12 cellular contexts compared by ENCODE assay signal in genomic region chr1:26163684-26164035, GRCh38. TPM values are rescaled to one million over a fixed set of nuclear protein-coding genes. Genes with fewer than 3 reads are reported as not detected.
DNase-seq lines count a peak whose midpoint lies in the region; ATAC-seq and TF ChIP-seq lines count a peak whose summit lies in the region.
"Had no signal": no experiment of that assay in that cellular context is flagged by ENCODE, and none has a peak within 500 bp of the region (broad histone marks: within the 10 kb centered on the region; RNA-seq: fewer than 3 reads in every experiment).

No MANE protein-coding gene starts in this region.

- H3K36me3 Mint-ChIP-seq in MCF 10A (ENCODE audit: insufficient read depth, unreplicated experiment): no peaks in the 10 kb centered on the region

- no peak for DNase-seq in heart left ventricle
- DNase-seq in left cardiac atrium: no peak
- no peak for DNase-seq in MCF 10A (ENCODE audit: unreplicated experiment)
- no peak for DNase-seq in upper lobe of right lung
- DNase-seq in erythroblast (lab: John Stamatoyannopoulos, UW): no peak

- H3K27me3 ChIP-seq in heart left ventricle (peaks cover 0 to 30% (median 0%) of the 10 kb centered on the region in 9 donors), mucosa of rectum (ENCODE audit: control insufficient read depth in 2 of 2, insufficient read depth in 2 of 2, low read length in 2 of 2) (peaks cover 11 to 18% of the 10 kb centered on the region in 2 donors), upper lobe of right lung (peaks cover 6% of the 10 kb centered on the region)

- H3K9me3 ChIP-seq in heart left ventricle (no peaks in the 10 kb centered on the region), mucosa of rectum (ENCODE audit: control insufficient read depth in 2 of 2, low read length in 2 of 2) (no peaks in the 10 kb centered on the region), upper lobe of right lung (no peaks in the 10 kb centered on the region)

- peak overlapping the region in 1 of 2 donors; percentile 50 for H3K9ac ChIP-seq in mucosa of rectum (ENCODE audit: low read depth in 1 of 2, low read length in 2 of 2)

- H3K4me1 Mint-ChIP-seq in MCF 10A (ENCODE audit: insufficient read depth, unreplicated experiment): no peaks in the 10 kb centered on the region

- H3K27ac ChIP-seq in heart left ventricle (peak overlapping the region in 6 of 12 donors; percentile 9 to 74 (median 55)), mucosa of rectum (ENCODE audit: low read depth in 2 of 2, low read length in 2 of 2) (no peak overlapping the region), upper lobe of right lung (no peak overlapping the region)
- H3K27ac ChIP-seq: C4-2B had no signal

- TF ChIP-seq CTCF in heart left ventricle (IDR thresholded peaks at IDR 0.05): no peak
- TF ChIP-seq CTCF in MCF 10A (IDR thresholded peaks at IDR 0.05; ENCODE audit: unreplicated experiment): no peak
- no peak for TF ChIP-seq CTCF in upper lobe of right lung (IDR thresholded peaks at IDR 0.05)

- H3K9me3 Mint-ChIP-seq in MCF 10A (ENCODE audit: unreplicated experiment): no peaks in the 10 kb centered on the region

- TF ChIP-seq POLR2A in heart left ventricle (IDR thresholded peaks at IDR 0.05) (no peak), erythroblast (IDR thresholded peaks at IDR 0.05; ENCODE audit: low read length) (no peak)

- no peaks in the 10 kb centered on the region for H3K36me3 ChIP-seq in heart left ventricle
- H3K36me3 ChIP-seq in mucosa of rectum (ENCODE audit: control insufficient read depth in 2 of 2, insufficient read depth in 2 of 2, low read length in 2 of 2): no peaks in the 10 kb centered on the region
- no peaks in the 10 kb centered on the region for H3K36me3 ChIP-seq in upper lobe of right lung

- H3K4me3 ChIP-seq in heart left ventricle (peak overlapping the region in 11 of 12 donors; percentile 27 to 61 (median 49)), mucosa of rectum (ENCODE audit: low read length in 2 of 2) (peak overlapping the region; percentile 45 to 52), upper lobe of right lung (peak overlapping the region; percentile 25)

- POLR2A ChIA-PET in MCF 10A (lab: Yijun Ruan, JAX): interaction anchor here (1.0 to 1.1 kb wide), 2 partner anchors 55 to 123 kb away, joined by 3 read pairs; no protein-coding TSS in a partner anchor

- peaks cover 0 to 56% (median 27%) of the 10 kb centered on the region in 12 donors for H3K4me1 ChIP-seq in heart left ventricle
- H3K4me1 ChIP-seq in mucosa of rectum (ENCODE audit: control insufficient read depth in 2 of 2, insufficient read depth in 2 of 2, low read length in 2 of 2): peaks cover 8 to 13% of the 10 kb centered on the region in 2 donors
- peaks cover 19% of the 10 kb centered on the region for H3K4me1 ChIP-seq in upper lobe of right lung

- H3K27me3 Mint-ChIP-seq in MCF 10A (ENCODE audit: insufficient read depth, unreplicated experiment): no peaks in the 10 kb centered on the region

- ATAC-seq in heart left ventricle (no peak), left cardiac atrium (no peak), upper lobe of right lung (no peak), HG03025 (IDR thresholded peaks at IDR 0.05; ENCODE audit: low FRiP score, unreplicated experiment) (no peak), GM18868 (IDR thresholded peaks at IDR 0.05; ENCODE audit: unreplicated experiment) (no peak)

- no TSS peak for BruUV-seq in MCF 10A (replicated peaks; lab: Mats Ljungman, UMichigan)

- no peak overlapping the region for H3K27ac Mint-ChIP-seq in MCF 10A (ENCODE audit: low read depth, unreplicated experiment)

- H3K4me3 Mint-ChIP-seq in MCF 10A (ENCODE audit: unreplicated experiment): peak overlapping the region; percentile 64

- 70 to 86% (median 81%) methylated on average over 9 of the region's 9 CpGs for WGBS in heart left ventricle, 4 donors

- intact Hi-C loops in heart left ventricle (cut with DNase I): loop anchor here in 9 of 10 donors (1.0 to 10.0 kb wide), 9 partner anchors 51 to 259 kb away; partner anchors contain the start of genes PDIK1L (in 4 of the 9), CEP85 (in 2 of the 9) and STMN1 (in 1 of the 9)
- intact Hi-C loops in left cardiac atrium (cut with DNase I): loop anchor here (1.0 to 10.0 kb wide), 2 partner anchors 58 to 269 kb away; no protein-coding TSS in a partner anchor
- intact Hi-C loops in MCF 10A (cut with micrococcal nuclease): loop anchor here (1.0 to 2.0 kb wide), 2 partner anchors 58 to 127 kb away; no protein-coding TSS in a partner anchor
- intact Hi-C loops in upper lobe of right lung (cut with DNase I): no loop called here

- CTCF ChIA-PET in MCF 10A (lab: Yijun Ruan, JAX): interaction anchor here (0.6 to 2.0 kb wide), 10 partner anchors 11 to 272 kb away, joined by 3 to 7 read pairs (median 4); partner anchors contain the start of gene CEP85

RNA-seq across cellular contexts. Expression of gene FAM110D, which starts 4.8 kb away (rescaled TPM):
- total RNA-seq in heart left ventricle: 1 to 10 TPM; 2.5 to 6.5 (median 3.2) TPM
- polyA plus RNA-seq in heart left ventricle: 1 to 10 TPM; 2.2 to 3.7 TPM
- total RNA-seq in left cardiac atrium: 1 to 10 TPM; 5.2 to 5.3 TPM
- total RNA-seq in MCF 10A (2022): not detected in 2 replicates
- total RNA-seq in upper lobe of right lung: 6.9 TPM

RNA-seq across cellular contexts. Expression of gene C1orf232, which starts 5.1 kb away (rescaled TPM):
- total RNA-seq in heart left ventricle (not detected), left cardiac atrium (not detected), MCF 10A (2022) (not detected in 2 replicates), upper lobe of right lung (not detected)
- polyA plus RNA-seq in heart left ventricle: not detected
- total RNA-seq: cerebellum, H9 had no signal
- polyA plus RNA-seq: thymus had no signal

RNA-seq across cellular contexts. Expression of gene ZNF593, which starts 6.0 kb away (rescaled TPM):
- total RNA-seq in heart left ventricle (10 to 100 TPM; 13.7 to 36.8 (median 21.0) TPM), left cardiac atrium (10 to 100 TPM; 13.4 to 24.3 TPM), MCF 10A (2022) (61.5 and 82.6 TPM in 2 replicates), upper lobe of right lung (22.6 TPM)
- polyA plus RNA-seq in heart left ventricle: 100 to 1,000 TPM in 1 of 2 donors, 10 to 100 TPM in 1; 43.1 to 147 TPM

RNA-seq across cellular contexts. Expression of gene ZNF593OS, which starts 8.0 kb away (rescaled TPM):
- total RNA-seq in heart left ventricle (not detected), left cardiac atrium (not detected), MCF 10A (2022) (not detected in 2 replicates), upper lobe of right lung (not detected)
- not detected for polyA plus RNA-seq in heart left ventricle
- total RNA-seq: H9 had no signal

RNA-seq across cellular contexts. Expression of gene CNKSR1, which starts 13.6 kb away (rescaled TPM):
- total RNA-seq in heart left ventricle (1 to 10 TPM in 7 of 9 donors, under 1 TPM in 1, not detected in 1; 0.60 to 3.4 (median 1.4) TPM), left cardiac atrium (under 1 TPM; 0.60 to 0.85 TPM), MCF 10A (2022) (31.0 and 35.5 TPM in 2 replicates), upper lobe of right lung (21.6 TPM)
- polyA plus RNA-seq in heart left ventricle: 1 to 10 TPM in 1 of 2 donors, under 1 TPM in 1; 0.80 to 1.6 TPM
